In the genomic region with DNA sequence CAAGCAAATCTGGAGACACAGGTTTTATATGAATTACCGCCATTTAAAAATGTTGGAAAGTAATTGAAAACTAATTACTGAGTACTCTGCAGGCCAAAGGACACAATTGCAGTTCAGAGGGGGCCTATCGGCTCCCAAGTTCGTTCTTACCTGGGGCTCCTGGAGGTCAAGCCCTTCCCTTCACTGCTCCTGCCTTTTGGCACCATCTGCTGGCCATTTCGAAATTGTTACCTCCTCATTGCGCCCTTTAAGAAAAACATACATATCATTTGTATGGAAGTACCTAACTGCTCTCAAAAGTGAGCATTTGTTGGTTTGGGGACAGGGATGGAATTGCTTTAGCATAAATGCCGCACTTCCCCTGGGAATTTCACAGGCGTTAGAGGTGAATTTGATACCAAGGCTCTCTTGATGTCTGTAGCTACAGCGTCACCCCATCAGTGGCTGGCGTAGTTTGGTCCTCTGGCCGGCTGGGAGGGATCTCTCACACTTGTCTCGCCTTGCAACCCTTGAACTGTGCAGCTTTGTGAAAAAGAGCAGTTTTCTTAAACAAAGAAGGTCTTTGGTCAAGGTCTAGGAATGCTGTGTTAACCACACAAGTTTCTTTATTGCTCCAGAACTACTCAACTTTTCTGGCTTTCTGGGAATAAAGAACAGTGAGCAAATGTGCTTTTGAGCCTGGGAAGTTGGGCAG, we compare ENCODE assay signal across 8 cellular contexts.
DNase-seq lines count a peak whose midpoint lies in the region; ATAC-seq and TF ChIP-seq lines count a peak whose summit lies in the region.

No MANE protein-coding gene starts in this region.

- TF ChIP-seq CTCF in heart right ventricle (IDR thresholded peaks at IDR 0.05) (peak; percentile 27 to 73 (median 62)), body of pancreas (IDR thresholded peaks at IDR 0.05) (peak; percentile 39 to 76 (median 71)), right lobe of liver (IDR thresholded peaks at IDR 0.05) (peak; percentile 56 to 67 (median 61)), lower leg skin (IDR thresholded peaks at IDR 0.05) (no peak), CD14-positive monocyte (IDR thresholded peaks at IDR 0.05) (no peak)

- H3K27me3 Mint-ChIP-seq in CD14-positive monocyte (ENCODE audit: low read depth in 3 of 3), result peaks cover 3 to 7% (median 6%) of the 10 kb centered on the region in 3 donors

- H3K4me1 Mint-ChIP-seq in CD14-positive monocyte, result no peaks in the 10 kb centered on the region

- H3K27ac ChIP-seq in heart right ventricle (no peak overlapping the region), body of pancreas (no peak overlapping the region), right lobe of liver (no peak overlapping the region)

- H3K36me3 ChIP-seq in heart right ventricle, result peaks cover 0 to 77% (median 8%) of the 10 kb centered on the region in 9 donors
- peaks cover 0 to 3% of the 10 kb centered on the region in 2 donors for H3K36me3 ChIP-seq in body of pancreas (replicated peaks in 1 of 2; ENCODE audit: insufficient read depth in 1 of 2, low read depth in 2 of 2)
- peaks cover 0 to 58% (median 9%) of the 10 kb centered on the region in 4 donors for H3K36me3 ChIP-seq in right lobe of liver

- H3K27me3 ChIP-seq in heart right ventricle (no peaks in the 10 kb centered on the region), body of pancreas (no peaks in the 10 kb centered on the region), right lobe of liver (no peaks in the 10 kb centered on the region)

- no peak overlapping the region for H3K4me3 Mint-ChIP-seq in CD14-positive monocyte

- H3K4me1 ChIP-seq in heart right ventricle (peaks cover 0 to 10% (median 0%) of the 10 kb centered on the region in 9 donors), body of pancreas (no peaks in the 10 kb centered on the region), right lobe of liver (no peaks in the 10 kb centered on the region)

- no peak overlapping the region for H3K27ac Mint-ChIP-seq in CD14-positive monocyte

- intact Hi-C loops in heart right ventricle (cut with DNase I), result loop anchor here in 5 of 10 donors (5.0 to 10.0 kb wide), 4 partner anchors 119 to 291 kb away; no protein-coding TSS in a partner anchor
- intact Hi-C loops in Right ventricle myocardium inferior (cut with DNase I), result loop anchor here (10.0 kb wide), 1 partner anchor 109 kb away; no protein-coding TSS in a partner anchor
- intact Hi-C loops in body of pancreas (cut with DNase I), result no loop called here
- intact Hi-C loops in right lobe of liver (cut with DNase I), result loop anchor here in 1 of 2 donors (2.0 kb wide), 1 partner anchor 85 kb away; no protein-coding TSS in a partner anchor
- intact Hi-C loops in lower leg skin (cut with DNase I; ENCODE audit: low total_unique reads), result no loop called here
- intact Hi-C loops in CD14-positive monocyte (cut with micrococcal nuclease), result no loop called here

- H3K9me3 ChIP-seq in heart right ventricle (peaks cover 0 to 7% (median 0%) of the 10 kb centered on the region in 11 donors), body of pancreas (no peaks in the 10 kb centered on the region), right lobe of liver (no peaks in the 10 kb centered on the region)

- 60 to 67% methylated on average over 11 of the region's 11 CpGs for WGBS in heart right ventricle, 2 donors
- WGBS in body of pancreas, 2 donors, result 40 to 44% methylated on average over 11 of the region's 11 CpGs
- 49% methylated on average over 11 of the region's 11 CpGs for WGBS in right lobe of liver (ENCODE audit: insufficient coverage, low coverage, low lambda C conversion rate, missing lambda C conversion rate)
- 67 to 68% methylated on average over 11 of the region's 11 CpGs for WGBS in lower leg skin, 2 donors

- no peaks in the 10 kb centered on the region for H3K36me3 Mint-ChIP-seq in CD14-positive monocyte

- peak in 1 of 2 donors; percentile 16 for DNase-seq in heart right ventricle
- DNase-seq in Right ventricle myocardium inferior (ENCODE audit: missing footprints), result no peak
- DNase-seq in NCI-H69 (lab: John Stamatoyannopoulos, UW), result peak; percentile 12
- DNase-seq in body of pancreas, result peak; percentile 64 to 72 (median 66)
- no peak for DNase-seq in right lobe of liver
- no peak for DNase-seq in lower leg skin (ENCODE audit: low spot score in 2 of 2)
- DNase-seq in CD14-positive monocyte (ENCODE audit: low spot score), result no peak

- H3K4me3 ChIP-seq in heart right ventricle (no peak overlapping the region), body of pancreas (no peak overlapping the region), right lobe of liver (no peak overlapping the region), lower leg skin (ENCODE audit: low read depth, poor library complexity, severe bottlenecking) (no peak overlapping the region)

- TF ChIP-seq POLR2A in body of pancreas (IDR thresholded peaks at IDR 0.05) (no peak), right lobe of liver (IDR thresholded peaks at IDR 0.05) (no peak), lower leg skin (IDR thresholded peaks at IDR 0.05) (no peak)

- peaks cover 0 to 2% (median 0%) of the 10 kb centered on the region in 7 donors for H3K9me3 Mint-ChIP-seq in CD14-positive monocyte

- ATAC-seq in heart right ventricle, result peak in 3 of 8 donors; percentile 29 to 64 (median 52)
- no peak for ATAC-seq in Right ventricle myocardium inferior
- ATAC-seq in HG02623 (IDR thresholded peaks at IDR 0.05; ENCODE audit: unreplicated experiment), result peak; percentile 70
- no peak for ATAC-seq in body of pancreas
- ATAC-seq in right lobe of liver, result peak; percentile 76 to 86 (median 80)

Comparison
In these comparisons a context has a peak if more than half of its experiments do, and no peak if none do; other contexts are left out.
1. ATAC-seq: peak in HG02623 (single experiment) and right lobe of liver (4 of 4); none in Right ventricle myocardium inferior (single experiment) and body of pancreas (single experiment).
2. DNase-seq: peak in NCI-H69 (single experiment) and body of pancreas (4 of 4); none in Right ventricle myocardium inferior (single experiment), right lobe of liver (0 of 3), lower leg skin (0 of 2) and CD14-positive monocyte (single experiment).
3. CTCF ChIP-seq: peak in heart right ventricle (9 of 9), body of pancreas (7 of 7) and right lobe of liver (4 of 4); none in lower leg skin (0 of 3) and CD14-positive monocyte (single experiment).